3 cellular contexts compared by ENCODE assay signal in the genomic region with DNA sequence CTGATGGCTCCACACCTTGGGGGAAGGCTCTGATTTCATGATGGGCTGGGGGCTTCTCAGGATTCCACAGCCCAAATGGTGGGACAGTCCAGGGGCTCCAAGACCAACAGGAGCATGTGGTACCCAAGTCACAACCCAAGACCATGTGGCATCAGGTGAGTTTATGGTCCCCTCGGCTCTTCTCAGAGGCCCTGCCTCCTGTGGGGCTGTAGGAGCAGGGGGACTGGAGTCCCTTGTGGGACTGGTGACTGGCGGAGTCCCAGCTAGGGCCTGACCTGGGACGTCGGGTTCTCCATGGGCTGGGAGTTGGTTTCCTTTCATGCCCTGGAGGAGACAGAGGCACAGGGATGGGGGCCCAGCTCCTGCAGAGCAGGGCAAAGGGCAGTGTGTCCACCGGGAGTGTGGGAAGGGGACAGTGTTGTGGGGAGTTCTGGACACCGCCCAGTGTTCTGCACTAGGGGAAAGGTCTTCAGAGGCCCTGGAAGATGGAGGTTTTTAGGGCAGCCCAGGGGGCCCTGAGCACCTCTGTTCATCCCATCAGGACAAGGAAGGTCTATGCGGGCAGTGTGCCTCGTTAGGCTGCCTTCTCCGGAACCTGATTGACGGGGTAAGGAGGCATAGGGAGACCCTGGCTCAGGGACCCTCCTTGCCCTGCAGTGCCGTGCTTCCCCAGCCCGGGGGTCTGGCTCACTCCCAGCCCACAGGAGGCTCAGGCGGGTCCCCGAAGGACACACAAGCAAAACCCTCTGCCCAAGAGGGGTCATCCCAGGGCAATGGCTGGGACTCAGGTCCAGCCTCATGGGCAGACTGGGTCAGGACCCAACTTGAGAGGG. TPM values are rescaled to one million over a fixed set of nuclear protein-coding genes. Genes with fewer than 3 reads are reported as not detected.
"Had no signal": no experiment of that assay in that cellular context is flagged by ENCODE, and none has a peak within 500 bp of the region (broad histone marks: within the 10 kb centered on the region; RNA-seq: fewer than 3 reads in every experiment).

No MANE protein-coding gene starts in this region.

RNA-seq across cellular contexts. Expression of gene USP6, which starts 21.0 kb away (rescaled TPM):
- total RNA-seq: GM23248, HT1080, IMR-90 had no signal

RNA-seq across cellular contexts. Expression of gene ZFP3, which starts 58.5 kb away (rescaled TPM):
- total RNA-seq: HT1080 had no signal
